In the genomic region with DNA sequence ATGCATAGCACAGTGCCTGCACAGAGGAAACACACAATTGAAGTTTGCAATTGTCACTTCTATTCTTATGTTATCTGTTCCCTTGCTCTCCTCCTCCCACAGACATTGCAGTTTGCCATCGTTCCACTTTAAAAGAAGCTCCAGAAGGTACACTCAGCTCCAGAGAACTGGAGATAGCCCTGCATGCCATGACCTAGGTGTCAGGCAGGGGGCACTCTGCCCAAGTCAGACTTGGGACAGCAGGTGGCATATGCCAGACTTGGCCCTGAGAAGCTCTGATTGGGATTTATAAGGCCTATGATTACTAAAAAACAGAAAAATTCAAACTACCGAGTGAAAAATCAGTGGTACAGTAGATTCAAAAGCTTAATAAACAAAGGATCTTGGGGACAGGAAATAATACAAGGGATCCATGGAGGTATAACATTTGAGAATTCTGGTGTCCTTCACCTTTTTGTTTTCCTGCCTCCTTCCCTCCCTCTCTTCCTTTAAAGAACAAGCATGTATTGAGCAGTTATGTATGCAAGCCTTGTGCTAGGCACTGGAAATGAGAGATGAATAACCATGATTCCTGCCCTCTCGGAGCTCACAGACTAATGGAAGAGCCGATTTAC, we compare ENCODE assay signal across 9 cellular contexts. TPM values are rescaled to one million over a fixed set of nuclear protein-coding genes. Genes with fewer than 3 reads are reported as not detected.
DNase-seq lines count a peak whose midpoint lies in the region; ATAC-seq, FAIRE-seq and TF ChIP-seq lines count a peak whose summit lies in the region.
"Had no signal": no experiment of that assay in that cellular context is flagged by ENCODE, and none has a peak within 500 bp of the region (broad histone marks: within the 10 kb centered on the region; RNA-seq: fewer than 3 reads in every experiment).

No MANE protein-coding gene starts in this region.

- H3K56ac ChIP-seq in mesendoderm (ENCODE audit: low read length): no peak overlapping the region

- H4K5ac ChIP-seq in mesendoderm (ENCODE audit: low read length): no peak overlapping the region

- WGBS in mesendoderm (ENCODE audit: extremely low coverage, insufficient coverage, low lambda C conversion rate): no CpG with 5 or more reads among the region's 4 CpGs

- H3K4me3 ChIP-seq in MG63: no peak overlapping the region
- H3K4me3 ChIP-seq in breast epithelium: no peak overlapping the region
- no peak overlapping the region for H3K4me3 ChIP-seq in mesendoderm (ENCODE audit: low read length)

- H3K27me3 Mint-ChIP-seq in activated T-helper 1 cell treated with anti-CD3 and anti-CD28 coated beads, Interleukin-12 subunit alpha, Interleukin-12 subunit beta, Interleukin-2, Interleukin-4 antibody, amounts not matched to agents 30 ng/mL and 10 ng/mL and 1 ng/mL, durations not matched to agents 14 hours and 24 hours and 36 hours (ENCODE audit: insufficient read depth): no peaks in the 10 kb centered on the region

- H3K36me3 ChIP-seq in MG63: no peaks in the 10 kb centered on the region
- no peaks in the 10 kb centered on the region for H3K36me3 ChIP-seq in breast epithelium
- no peaks in the 10 kb centered on the region for H3K36me3 ChIP-seq in mesendoderm (ENCODE audit: control insufficient read depth, insufficient read depth, low read length)

- DNase-seq in MG63: peak; percentile 20
- no peak for DNase-seq in breast epithelium (ENCODE audit: low spot score in 2 of 2)
- peak; percentile 69 for DNase-seq in mesendoderm
- no peak for DNase-seq in activated CD8-positive, alpha-beta memory T cell treated with anti-CD3 and anti-CD28 coated beads for 24 hours
- no peak for DNase-seq in activated T-helper 1 cell treated with anti-CD3 and anti-CD28 coated beads, Interleukin-12 subunit alpha, Interleukin-12 subunit beta, Interleukin-2, Interleukin-4 antibody, amounts not matched to agents 30 ng/mL and 10 ng/mL and 1 ng/mL, durations not matched to agents 14 hours and 24 hours and 36 hours (ENCODE audit: low spot score)

- no peak for TF ChIP-seq POLR2A in breast epithelium (IDR thresholded peaks at IDR 0.05)

- no peaks in the 10 kb centered on the region for H3K36me3 Mint-ChIP-seq in activated T-helper 1 cell treated with anti-CD3 and anti-CD28 coated beads, Interleukin-12 subunit alpha, Interleukin-12 subunit beta, Interleukin-2, Interleukin-4 antibody, amounts not matched to agents 30 ng/mL and 10 ng/mL and 1 ng/mL, durations not matched to agents 14 hours and 24 hours and 36 hours (ENCODE audit: low read depth)

- no peak overlapping the region for H2AK5ac ChIP-seq in mesendoderm (ENCODE audit: low read length)

- peaks cover 22% of the 10 kb centered on the region for H3K79me2 ChIP-seq in mesendoderm (ENCODE audit: control insufficient read depth, insufficient read depth, low read length)

- peaks cover 20% of the 10 kb centered on the region for H3K79me1 ChIP-seq in mesendoderm (ENCODE audit: low read length)

- H3K23ac ChIP-seq in mesendoderm (ENCODE audit: low read length): no peak overlapping the region

- ATAC-seq in GM21515 (IDR thresholded peaks at IDR 0.05; ENCODE audit: unreplicated experiment) (peak; percentile 63), HG03025 (IDR thresholded peaks at IDR 0.05; ENCODE audit: low FRiP score, unreplicated experiment) (no peak)

- H3K9me3 ChIP-seq in MG63 (no peaks in the 10 kb centered on the region), breast epithelium (no peaks in the 10 kb centered on the region)

- H3K4me3 Mint-ChIP-seq in activated T-helper 1 cell treated with anti-CD3 and anti-CD28 coated beads, Interleukin-12 subunit alpha, Interleukin-12 subunit beta, Interleukin-2, Interleukin-4 antibody, amounts not matched to agents 30 ng/mL and 10 ng/mL and 1 ng/mL, durations not matched to agents 14 hours and 24 hours and 36 hours: no peak overlapping the region
- H3K4me3 Mint-ChIP-seq: T-helper 1 cell treated with Interleukin-12 subunit alpha and Interleukin-12 subunit beta and Interleukin-4 antibody, amounts not matched to agents 30 μg/mL and 1 μg/mL, for 36 hours had no signal

- H2BK15ac ChIP-seq in mesendoderm (replicated peaks; ENCODE audit: low read depth): no peak overlapping the region

- intact Hi-C loops in breast epithelium (cut with DNase I; ENCODE audit: low total_unique reads): no loop called here
- intact Hi-C loops in activated T-helper 1 cell treated with anti-CD3 and anti-CD28 coated beads, Interleukin-12 subunit alpha, Interleukin-12 subunit beta, Interleukin-2, Interleukin-4 antibody, amounts not matched to agents 30 ng/mL and 10 ng/mL and 1 ng/mL, durations not matched to agents 14 hours and 24 hours and 36 hours (cut with micrococcal nuclease): no loop called here

- no peak overlapping the region for H3K9ac ChIP-seq in mesendoderm (ENCODE audit: low read length)

- no peak overlapping the region for H4K8ac ChIP-seq in mesendoderm (ENCODE audit: low read depth, low read length)

- no peak overlapping the region for H3K4me2 ChIP-seq in mesendoderm (ENCODE audit: low read length)

- H3K27ac ChIP-seq in breast epithelium (no peak overlapping the region), mesendoderm (ENCODE audit: low read depth, low read length) (no peak overlapping the region)

- H3K4me1 ChIP-seq in breast epithelium (no peaks in the 10 kb centered on the region), mesendoderm (ENCODE audit: control insufficient read depth, low read depth, low read length) (peaks cover 1% of the 10 kb centered on the region)

- H3K4ac ChIP-seq in mesendoderm (ENCODE audit: low read depth, low read length): no peak overlapping the region

- no peak overlapping the region for H3K27ac Mint-ChIP-seq in activated T-helper 1 cell treated with anti-CD3 and anti-CD28 coated beads, Interleukin-12 subunit alpha, Interleukin-12 subunit beta, Interleukin-2, Interleukin-4 antibody, amounts not matched to agents 30 ng/mL and 10 ng/mL and 1 ng/mL, durations not matched to agents 14 hours and 24 hours and 36 hours
- H3K27ac Mint-ChIP-seq: T-helper 1 cell treated with Interleukin-12 subunit alpha and Interleukin-12 subunit beta and Interleukin-4 antibody, amounts not matched to agents 30 μg/mL and 1 μg/mL, for 36 hours had no signal

- peak; percentile 51 for FAIRE-seq in G401.6 (lab: Jason Lieb, UNC)

- no peaks in the 10 kb centered on the region for H3K9me3 Mint-ChIP-seq in activated T-helper 1 cell treated with anti-CD3 and anti-CD28 coated beads, Interleukin-12 subunit alpha, Interleukin-12 subunit beta, Interleukin-2, Interleukin-4 antibody, amounts not matched to agents 30 ng/mL and 10 ng/mL and 1 ng/mL, durations not matched to agents 14 hours and 24 hours and 36 hours
- H3K9me3 Mint-ChIP-seq: T-helper 1 cell treated with Interleukin-12 subunit alpha and Interleukin-12 subunit beta and Interleukin-4 antibody, amounts not matched to agents 30 μg/mL and 1 μg/mL, for 36 hours had no signal

- H3K27me3 ChIP-seq in MG63 (no peaks in the 10 kb centered on the region), breast epithelium (no peaks in the 10 kb centered on the region), mesendoderm (ENCODE audit: insufficient read depth, low read length, poor library complexity) (no peaks in the 10 kb centered on the region)

- H2BK5ac ChIP-seq in mesendoderm (ENCODE audit: low read length): no peak overlapping the region

- H3K4me1 Mint-ChIP-seq in activated T-helper 1 cell treated with anti-CD3 and anti-CD28 coated beads, Interleukin-12 subunit alpha, Interleukin-12 subunit beta, Interleukin-2, Interleukin-4 antibody, amounts not matched to agents 30 ng/mL and 10 ng/mL and 1 ng/mL, durations not matched to agents 14 hours and 24 hours and 36 hours (ENCODE audit: low read depth): no peaks in the 10 kb centered on the region

- TF ChIP-seq CTCF in breast epithelium (IDR thresholded peaks at IDR 0.05): peak in 2 of 3 donors; percentile 18 to 29

- no peak overlapping the region for H2BK120ac ChIP-seq in mesendoderm (ENCODE audit: low read depth, low read length)

- H3K18ac ChIP-seq in mesendoderm (ENCODE audit: low read length): no peak overlapping the region

RNA-seq across cellular contexts. Expression of a gene that starts 40.0 kb away (rescaled TPM):
- total RNA-seq in MG63 (2014; rRNA removed; shearing (Covaris generic); ENCODE audit: low replicate concordance): not detected in 2 replicates
- 1 to 10 TPM in 2 of 3 donors, under 1 TPM in 1; 0.29 to 7.9 (median 4.8) TPM for total RNA-seq in breast epithelium
- polyA plus RNA-seq in mesendoderm (2013, experiment 1 of 2): 32.1 TPM
- 25.8 TPM for polyA plus RNA-seq in mesendoderm (2013, experiment 2 of 2)
- 0.03 TPM in 1 of 2 replicates, not detected in the other for total RNA-seq in activated T-helper 1 cell treated with anti-CD3 and anti-CD28 coated beads, Interleukin-12 subunit alpha, Interleukin-12 subunit beta, Interleukin-2, Interleukin-4 antibody, amounts not matched to agents 30 ng/mL and 10 ng/mL and 1 ng/mL, durations not matched to agents 14 hours and 24 hours and 36 hours

Comparison
In these comparisons a context has a peak if more than half of its experiments do, and no peak if none do; other contexts are left out.
1. DNase-seq: peak in MG63 (single experiment) and mesendoderm (single experiment); none in breast epithelium (0 of 2), activated CD8-positive, alpha-beta memory T cell treated with anti-CD3 and anti-CD28 coated beads for 24 hours (single experiment) and activated T-helper 1 cell treated with anti-CD3 and anti-CD28 coated beads, Interleukin-12 subunit alpha, Interleukin-12 subunit beta, Interleukin-2, Interleukin-4 antibody, amounts not matched to agents 30 ng/mL and 10 ng/mL and 1 ng/mL, durations not matched to agents 14 hours and 24 hours and 36 hours (single experiment).